8 cellular contexts compared by ENCODE assay signal in the genomic region with DNA sequence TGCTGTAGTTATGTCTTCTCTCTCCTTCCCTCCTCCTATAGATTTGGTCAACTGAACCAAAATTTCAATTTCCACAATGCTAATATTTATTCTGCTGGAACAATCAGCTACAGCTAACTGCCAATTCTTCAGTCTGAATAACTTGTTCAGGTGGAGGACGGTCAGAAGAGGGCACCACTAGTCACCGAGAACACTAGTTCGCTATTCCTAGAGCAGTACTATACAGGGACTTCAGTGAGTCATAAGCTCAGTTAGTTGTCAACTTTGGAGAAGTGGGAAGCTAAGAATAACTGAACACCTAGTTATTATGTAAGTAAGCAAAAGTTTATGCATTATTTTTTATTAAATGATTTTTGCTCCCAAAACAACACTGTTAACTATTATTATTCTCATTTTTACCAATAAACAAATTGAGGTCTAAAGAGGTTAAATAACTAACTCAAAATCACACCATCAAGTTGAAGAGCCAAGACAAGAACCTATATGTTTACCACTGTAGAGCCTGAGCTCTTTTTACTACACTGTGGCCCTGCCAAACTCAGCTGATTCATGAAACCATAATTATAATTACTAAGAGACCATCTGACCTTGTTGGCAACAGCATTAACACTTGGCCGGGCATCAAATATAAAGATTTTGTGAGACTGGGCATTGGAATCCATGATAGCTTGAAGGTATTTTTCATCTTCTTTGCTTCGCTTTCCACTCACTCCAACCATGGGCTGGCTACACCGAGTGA. TPM values are rescaled to one million over a fixed set of nuclear protein-coding genes. Genes with fewer than 3 reads are reported as not detected.
A peak's percentile ranks its signal among the peaks of the same experiment; 100 is the strongest.
DNase-seq lines count a peak whose midpoint lies in the region; ATAC-seq, FAIRE-seq and TF ChIP-seq lines count a peak whose summit lies in the region.

No MANE protein-coding gene starts in this region.

- ATAC-seq in HG02840 (IDR thresholded peaks at IDR 0.05; ENCODE audit: low FRiP score, unreplicated experiment) = peak; percentile 57

- H3K4me2 ChIP-seq in astrocyte (ENCODE audit: low read length) = peak overlapping the region; percentile 21

- DNase-seq in activated naive CD4-positive, alpha-beta T cell treated with anti-CD3 and anti-CD28 coated beads for 36 hours = peak; percentile 65
- DNase-seq in activated naive CD4-positive, alpha-beta T cell (lab: John Stamatoyannopoulos, UW) = no peak
- DNase-seq in NT2/D1 (ENCODE audit: low read depth, low spot score) (peak; percentile 25), astrocyte (ENCODE audit: low read depth) (peak; percentile 80), hypothalamus (lab: John Stamatoyannopoulos, UW) (peak in 30 of 51 donors; percentile 0 to 58 (median 27)), NCI-H774 (lab: John Stamatoyannopoulos, UW) (no peak)
- DNase-seq in stimulated activated CD4-positive, alpha-beta T cell treated with anti-CD3 and anti-CD28 coated beads, Interleukin-1b, Interleukin-23, amount 100 ng/mL, for 48 hours = peak; percentile 3

- H3K4me1 ChIP-seq in NT2/D1 (ENCODE audit: insufficient read depth, insufficient read length) (no peaks in the 10 kb centered on the region), astrocyte (ENCODE audit: insufficient read depth, low read length) (peaks cover 13% of the 10 kb centered on the region)

- no peaks in the 10 kb centered on the region for H3K79me2 ChIP-seq in astrocyte (ENCODE audit: insufficient read depth, low read length)

- no peak overlapping the region for H3K4me3 Mint-ChIP-seq in activated naive CD4-positive, alpha-beta T cell treated with anti-CD3 and anti-CD28 coated beads for 36 hours
- H3K4me3 Mint-ChIP-seq in astrocyte (ENCODE audit: unreplicated experiment) = no peak overlapping the region

- H4K20me1 ChIP-seq in astrocyte (ENCODE audit: insufficient read depth, low read length) = no peaks in the 10 kb centered on the region

- peak; percentile 70 for TF ChIP-seq CTCF in astrocyte (IDR thresholded peaks at IDR 0.05; ENCODE audit: insufficient read depth, low read depth, low read length)

- H3K27me3 Mint-ChIP-seq in activated naive CD4-positive, alpha-beta T cell treated with anti-CD3 and anti-CD28 coated beads for 36 hours (ENCODE audit: low read depth) = no peaks in the 10 kb centered on the region
- H3K27me3 Mint-ChIP-seq in astrocyte (ENCODE audit: low read depth, unreplicated experiment) = no peaks in the 10 kb centered on the region

- intact Hi-C loops in activated naive CD4-positive, alpha-beta T cell treated with anti-CD3 and anti-CD28 coated beads for 36 hours (cut with micrococcal nuclease) = loop anchor here (1.0 kb wide), 3 partner anchors 494 to 577 kb away; partner anchors contain the start of gene MAML2

- H3K4me3 ChIP-seq in NT2/D1 (ENCODE audit: insufficient read length, low read depth) = no peak overlapping the region
- H3K4me3 ChIP-seq in astrocyte (ENCODE audit: insufficient read depth, low read depth, low read length) = no peak overlapping the region

- FAIRE-seq in astrocyte (lab: Jason Lieb, UNC) = peak; percentile 63

- no peaks in the 10 kb centered on the region for H3K9me3 Mint-ChIP-seq in activated naive CD4-positive, alpha-beta T cell treated with anti-CD3 and anti-CD28 coated beads for 36 hours
- H3K9me3 Mint-ChIP-seq in astrocyte (ENCODE audit: unreplicated experiment) = no peaks in the 10 kb centered on the region

- H3K9me3 ChIP-seq in NT2/D1 (ENCODE audit: insufficient read depth, low read length) (no peaks in the 10 kb centered on the region), astrocyte (ENCODE audit: insufficient read depth, low read depth, low read length) (no peaks in the 10 kb centered on the region)

- CTCF ChIA-PET in activated naive CD4-positive, alpha-beta T cell treated with anti-CD3 and anti-CD28 coated beads for 36 hours (lab: Charles Lee) = interaction anchor here (0.5 to 3.3 kb wide), 17 partner anchors 8 to 615 kb away, joined by 3 to 17 read pairs (median 6); partner anchors contain the start of genes CCDC82, CEP57, JRKL and MAML2

- H3K9ac ChIP-seq in NT2/D1 (ENCODE audit: insufficient read length, low read depth) (no peak overlapping the region), astrocyte (ENCODE audit: low read length) (peak overlapping the region; percentile 28)

- no peak overlapping the region for H3K27ac Mint-ChIP-seq in activated naive CD4-positive, alpha-beta T cell treated with anti-CD3 and anti-CD28 coated beads for 36 hours
- H3K27ac Mint-ChIP-seq in astrocyte (ENCODE audit: unreplicated experiment) = no peak overlapping the region

- peak overlapping the region; percentile 65 for H3K27ac ChIP-seq in astrocyte (ENCODE audit: low read depth, low read length)

- H3K4me1 Mint-ChIP-seq in activated naive CD4-positive, alpha-beta T cell treated with anti-CD3 and anti-CD28 coated beads for 36 hours (ENCODE audit: low read depth) = no peaks in the 10 kb centered on the region
- no peaks in the 10 kb centered on the region for H3K4me1 Mint-ChIP-seq in astrocyte (ENCODE audit: low read depth, unreplicated experiment)

- H2AFZ ChIP-seq in astrocyte (ENCODE audit: low read depth, low read length) = no peak overlapping the region

- peaks cover 9% of the 10 kb centered on the region for H3K36me3 Mint-ChIP-seq in activated naive CD4-positive, alpha-beta T cell treated with anti-CD3 and anti-CD28 coated beads for 36 hours (ENCODE audit: low read depth)
- peaks cover 4% of the 10 kb centered on the region for H3K36me3 Mint-ChIP-seq in astrocyte (ENCODE audit: low read depth, unreplicated experiment)

- no peaks in the 10 kb centered on the region for H3K27me3 ChIP-seq in NT2/D1 (ENCODE audit: insufficient read depth, insufficient read length)
- H3K27me3 ChIP-seq in astrocyte (ENCODE audit: insufficient read depth, low read length) = no peaks in the 10 kb centered on the region

- H3K36me3 ChIP-seq in NT2/D1 (ENCODE audit: insufficient read depth, insufficient read length, low read length) = peaks cover 50% of the 10 kb centered on the region
- H3K36me3 ChIP-seq in astrocyte (ENCODE audit: insufficient read depth, low read length) = peaks cover 35% of the 10 kb centered on the region

RNA-seq across cellular contexts. Expression of gene CEP57, which starts 59.0 kb away (rescaled TPM):
- total RNA-seq in activated naive CD4-positive, alpha-beta T cell treated with anti-CD3 and anti-CD28 coated beads for 36 hours = 100 to 1,000 TPM; 110 to 115 TPM
- total RNA-seq in astrocyte = 23.4 and 23.5 TPM in 2 replicates

RNA-seq across cellular contexts. Expression of gene FAM76B, which starts 59.7 kb away (rescaled TPM):
- total RNA-seq in activated naive CD4-positive, alpha-beta T cell treated with anti-CD3 and anti-CD28 coated beads for 36 hours = 10 to 100 TPM; 70.3 to 71.4 TPM
- total RNA-seq in astrocyte = 19.7 and 26.1 TPM in 2 replicates

Comparison
In these comparisons a context has a peak if more than half of its experiments do, and no peak if none do; other contexts are left out.
1. DNase-seq: peak in activated naive CD4-positive, alpha-beta T cell treated with anti-CD3 and anti-CD28 coated beads for 36 hours (single experiment), NT2/D1 (single experiment), astrocyte (single experiment), hypothalamus (30 of 51) and stimulated activated CD4-positive, alpha-beta T cell treated with anti-CD3 and anti-CD28 coated beads, Interleukin-1b, Interleukin-23, amount 100 ng/mL, for 48 hours (single experiment); none in activated naive CD4-positive, alpha-beta T cell (0 of 4) and NCI-H774 (single experiment).